Comparison of ENCODE assay signal across 1 cellular context in genomic region chr10:26048756-26049155, GRCh38.
TF ChIP-seq lines count a peak whose summit lies in the region.

No MANE protein-coding gene starts in this region.

TF ChIP-seq in WTC11, 78 proteins besides CTCF, POLR2A, EP300 and RAD21 (continued from another document):
- no peak for TF ChIP-seq ZNF281 (CRISPR knock-in tag; IDR thresholded peaks at IDR 0.05)
- no peak for TF ChIP-seq USF1 (CRISPR knock-in tag; IDR thresholded peaks at IDR 0.05)
- no peak for TF ChIP-seq FOXP4 (CRISPR knock-in tag; IDR thresholded peaks at IDR 0.05)
- no peak for TF ChIP-seq ATF2 (CRISPR knock-in tag; IDR thresholded peaks at IDR 0.05; ENCODE audit: borderline replicate concordance, low read depth)
- TF ChIP-seq E2F5 (CRISPR knock-in tag; IDR thresholded peaks at IDR 0.05), result no peak
- no peak for TF ChIP-seq ELF4 (CRISPR knock-in tag; IDR thresholded peaks at IDR 0.05; ENCODE audit: low read depth)
- no peak for TF ChIP-seq ATF1 (CRISPR knock-in tag; IDR thresholded peaks at IDR 0.05)
- TF ChIP-seq NR2C2 (CRISPR knock-in tag; IDR thresholded peaks at IDR 0.05), result no peak
- TF ChIP-seq TEAD1 (CRISPR knock-in tag; IDR thresholded peaks at IDR 0.05), result no peak
- TF ChIP-seq NFE2L1 (CRISPR knock-in tag; IDR thresholded peaks at IDR 0.05), result no peak
